In the genomic region with DNA sequence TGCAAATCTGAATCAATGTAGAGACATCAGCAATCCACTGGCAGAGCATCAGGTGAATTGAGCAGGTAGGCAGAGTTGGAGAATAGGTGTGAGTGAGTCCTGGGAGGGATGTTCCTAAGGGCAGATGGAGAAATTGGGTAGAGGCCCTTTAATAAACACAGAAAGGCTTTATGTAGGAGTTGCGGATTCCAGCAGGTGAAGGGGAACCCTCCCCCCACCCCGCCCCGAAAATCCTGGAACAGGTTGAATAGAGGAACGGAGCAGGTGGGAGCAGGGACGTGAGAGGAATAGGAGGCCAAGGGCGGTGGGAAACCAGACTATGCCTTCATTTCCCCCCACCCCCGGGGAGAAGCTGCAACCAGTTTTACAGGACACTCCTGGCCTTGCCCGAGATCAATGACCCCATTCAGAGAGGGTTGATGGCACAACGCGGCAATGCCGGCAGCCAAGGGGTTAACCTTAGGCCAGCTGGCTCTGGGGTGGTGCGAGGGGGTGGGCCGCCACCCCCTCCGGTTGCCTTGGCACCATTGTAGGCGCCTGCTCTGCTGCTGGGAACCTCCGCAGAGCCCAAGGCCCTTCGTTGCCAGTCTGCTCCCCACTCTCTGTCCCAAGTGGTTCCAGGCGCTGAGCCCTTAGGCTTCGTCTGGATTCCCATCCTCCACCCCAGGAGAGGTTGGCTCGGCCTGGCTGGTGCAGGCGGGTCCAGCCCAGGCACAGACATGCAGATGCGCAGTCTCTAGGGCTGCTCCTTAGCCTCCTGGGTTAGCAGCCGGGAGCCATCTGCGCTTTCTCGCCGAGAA, we compare ENCODE assay signal across 8 cellular contexts. TPM values are rescaled to one million over a fixed set of nuclear protein-coding genes. Genes with fewer than 3 reads are reported as not detected.
A peak's percentile ranks its signal among the peaks of the same experiment; 100 is the strongest.
DNase-seq lines count a peak whose midpoint lies in the region; ATAC-seq and TF ChIP-seq lines count a peak whose summit lies in the region.

No MANE protein-coding gene starts in this region.

- no peaks in the 10 kb centered on the region for H3K9me2 ChIP-seq in neural cell (ENCODE audit: insufficient read depth, low read length)

- H2AFZ ChIP-seq in neural cell (ENCODE audit: low read depth, low read length): peak overlapping the region; percentile 74

- peak overlapping the region; percentile 89 for H3K4me2 ChIP-seq in neural cell (ENCODE audit: low read length)

- H3K27me3 ChIP-seq in SJCRH30: peaks cover 10% of the 10 kb centered on the region; the same call in 1 of the 2 replicates
- H3K27me3 ChIP-seq in neural cell (ENCODE audit: insufficient read depth, low read depth, low read length): no peaks in the 10 kb centered on the region
- H3K27me3 ChIP-seq in brain microvascular endothelial cell (replicated peaks): peaks cover 7% of the 10 kb centered on the region

- H3K79me2 ChIP-seq in neural cell (replicated peaks; ENCODE audit: insufficient read depth, low read length): peaks cover 30% of the 10 kb centered on the region

- H3K4me3 ChIP-seq in AG10803 (ENCODE audit: low read length) (peak overlapping the region; percentile 55), SJCRH30 (peak overlapping the region; percentile 49), fibroblast of pulmonary artery (replicated peaks; ENCODE audit: low read depth, low read length) (no peak overlapping the region), neural cell (ENCODE audit: low read length) (peak overlapping the region; percentile 96), brain microvascular endothelial cell (ENCODE audit: low read depth, low read length) (no peak overlapping the region)

- H3K36me3 ChIP-seq in SJCRH30 (no peaks in the 10 kb centered on the region), neural cell (ENCODE audit: insufficient read depth, low read length) (no peaks in the 10 kb centered on the region), brain microvascular endothelial cell (replicated peaks) (no peaks in the 10 kb centered on the region)

- in situ Hi-C loops in brain microvascular endothelial cell (cut with HindIII; ENCODE audit: low pct_ligation_motif_present, low sequenced_read_pairs): no loop called here

- ATAC-seq in HG03280 (IDR thresholded peaks at IDR 0.05; ENCODE audit: unreplicated experiment) (peak; percentile 7), HG02840 (IDR thresholded peaks at IDR 0.05; ENCODE audit: low FRiP score, unreplicated experiment) (no peak), GM19351 (IDR thresholded peaks at IDR 0.05; ENCODE audit: unreplicated experiment) (no peak)

- H4K20me1 ChIP-seq in neural cell (ENCODE audit: insufficient read depth): peaks cover 6% of the 10 kb centered on the region

- H3K9me3 ChIP-seq in SJCRH30 (replicated peaks) (no peaks in the 10 kb centered on the region), neural cell (ENCODE audit: low read length) (no peaks in the 10 kb centered on the region)

- peaks cover 4% of the 10 kb centered on the region; the same call in 1 of the 2 replicates for H3K4me1 ChIP-seq in SJCRH30

- DNase-seq in AG10803 (ENCODE audit: low read depth) (peak; percentile 34), SJCRH30 (peak; percentile 61 to 70), fibroblast of pulmonary artery (ENCODE audit: low read depth) (peak; percentile 46), brain microvascular endothelial cell (no peak)

- peak; percentile 52 for TF ChIP-seq RAD21 in neural cell (conservative IDR thresholded peaks at IDR 0.05)

- H3K27ac ChIP-seq in SJCRH30 (no peak overlapping the region), neural cell (ENCODE audit: low read length) (peak overlapping the region; percentile 97), brain microvascular endothelial cell (no peak overlapping the region)

- TF ChIP-seq CTCF in AG10803 (conservative IDR thresholded peaks at IDR 0.05; ENCODE audit: low read length) (no peak), fibroblast of pulmonary artery (IDR thresholded peaks at IDR 0.05; ENCODE audit: low read length, missing control alignments) (no peak), neural cell (IDR thresholded peaks at IDR 0.05; ENCODE audit: poor library complexity, severe bottlenecking) (no peak), brain microvascular endothelial cell (IDR thresholded peaks at IDR 0.05; ENCODE audit: low read depth, low read length, missing control alignments) (no peak)

- no peak for TF ChIP-seq EP300 in neural cell (conservative IDR thresholded peaks at IDR 0.05; ENCODE audit: poor library complexity, severe bottlenecking)

- peak overlapping the region; percentile 98 for H3K9ac ChIP-seq in neural cell (ENCODE audit: low read length)

- no peaks in the 10 kb centered on the region for H3F3A ChIP-seq in neural cell (ENCODE audit: insufficient read depth, low read length, poor library complexity, severe bottlenecking)

TF ChIP-seq in neural cell, 6 proteins besides CTCF, POLR2A, EP300 and RAD21:
- TF ChIP-seq MXI1 (conservative IDR thresholded peaks at IDR 0.05; ENCODE audit: poor library complexity, severe bottlenecking): peak; percentile 35
- peak; percentile 56 for TF ChIP-seq SMC3 (conservative IDR thresholded peaks at IDR 0.05; ENCODE audit: poor library complexity)
- no peak for TF ChIP-seq TAF1 (IDR thresholded peaks at IDR 0.05; ENCODE audit: low read depth)
TF ChIP-seq in neural cell: peak in this region for 2.

RNA-seq across cellular contexts. Expression of a gene that starts 0.8 kb away (rescaled TPM):
- 0.14 TPM in 1 of 2 replicates, not detected in the other for total RNA-seq in SJCRH30 (2014; rRNA removed; shearing (Covaris generic))
- 279 and 326 TPM in 2 replicates for polyA plus RNA-seq in neural cell
- polyA minus RNA-seq in neural cell: 130 and 135 TPM in 2 replicates

RNA-seq across cellular contexts. Expression of a gene that starts 17.0 kb away (rescaled TPM):
- 86.9 and 87.2 TPM in 2 replicates for total RNA-seq in SJCRH30 (2014; rRNA removed; shearing (Covaris generic))
- 73.4 and 98.8 TPM in 2 replicates for polyA plus RNA-seq in neural cell
- 23.5 and 28.0 TPM in 2 replicates for polyA minus RNA-seq in neural cell

RNA-seq across cellular contexts. Expression of a gene that starts 37.5 kb away (rescaled TPM):
- total RNA-seq in SJCRH30 (2014; rRNA removed; shearing (Covaris generic)): 74.4 and 77.2 TPM in 2 replicates
- 18.9 and 21.8 TPM in 2 replicates for polyA plus RNA-seq in neural cell
- 18.9 and 31.9 TPM in 2 replicates for polyA minus RNA-seq in neural cell

RNA-seq across cellular contexts. Expression of a gene that starts 39.7 kb away (rescaled TPM):
- 0.04 TPM in 1 of 2 replicates, not detected in the other for total RNA-seq in SJCRH30 (2014; rRNA removed; shearing (Covaris generic))
- 0.05 TPM in 1 of 2 replicates, not detected in the other for polyA plus RNA-seq in neural cell
- not detected in 2 replicates for polyA minus RNA-seq in neural cell

RNA-seq across cellular contexts. Expression of a gene that starts 56.1 kb away (rescaled TPM):
- total RNA-seq in SJCRH30 (2014; rRNA removed; shearing (Covaris generic)): 11.8 and 13.7 TPM in 2 replicates
- polyA plus RNA-seq in neural cell: 73.6 and 88.3 TPM in 2 replicates
- polyA minus RNA-seq in neural cell: 73.7 and 102 TPM in 2 replicates

Comparison
In these comparisons a context has a peak if more than half of its experiments do, and no peak if none do; other contexts are left out.
1. H3K4me3 ChIP-seq: peak in AG10803 (single experiment), SJCRH30 (single experiment) and neural cell (single experiment); none in fibroblast of pulmonary artery (single experiment) and brain microvascular endothelial cell (single experiment).